In the genomic region with DNA sequence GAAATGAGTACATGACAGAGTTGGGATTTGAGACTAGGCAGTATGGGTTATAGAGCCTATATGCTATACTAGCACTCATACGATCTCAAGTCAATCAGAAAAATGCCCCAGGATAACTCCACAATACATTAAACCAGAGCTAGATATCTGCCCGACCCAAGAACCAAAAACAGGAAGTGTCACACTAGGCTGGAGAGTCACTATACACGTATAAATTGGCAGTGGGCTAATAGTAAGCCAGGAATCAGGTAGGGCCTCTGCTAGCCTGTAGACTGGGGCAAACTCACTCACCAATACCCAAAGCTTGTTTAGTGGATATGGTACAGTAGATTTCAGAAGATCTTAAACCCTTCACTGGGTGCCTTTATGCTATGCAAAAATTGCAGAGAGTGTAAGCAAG, we compare ENCODE assay signal across 12 cellular contexts. TPM values are rescaled to one million over a fixed set of nuclear protein-coding genes. Genes with fewer than 3 reads are reported as not detected.
DNase-seq lines count a peak whose midpoint lies in the region; ATAC-seq and TF ChIP-seq lines count a peak whose summit lies in the region.
"Had no signal": no experiment of that assay in that cellular context is flagged by ENCODE, and none has a peak within 500 bp of the region (broad histone marks: within the 10 kb centered on the region; RNA-seq: fewer than 3 reads in every experiment).

No MANE protein-coding gene starts in this region.

- peaks cover 9% of the 10 kb centered on the region for H3K79me1 ChIP-seq in trophoblast cell (ENCODE audit: low read length)

- no peak for DNase-seq in T-helper 17 cell
- DNase-seq in stimulated activated CD4-positive, alpha-beta T cell treated with anti-CD3 and anti-CD28 coated beads, Interleukin-2, amount 100 ng/mL, for 48 hours = no peak
- DNase-seq in RKO (ENCODE audit: low spot score) = no peak
- DNase-seq in esophagus muscularis mucosa (ENCODE audit: extremely low spot score) = no peak
- no peak for DNase-seq in trophoblast cell
- DNase-seq: C1 segment of cervical spinal cord, retina had no signal

- no peak overlapping the region for H3K18ac ChIP-seq in trophoblast cell (ENCODE audit: low read length)

- no peak overlapping the region for H2BK5ac ChIP-seq in trophoblast cell (ENCODE audit: low read depth, low read length, poor library complexity)

- H3K27ac ChIP-seq in DOHH2 (ENCODE audit: low read depth, low read length) (no peak overlapping the region), esophagus muscularis mucosa (replicated peaks in 1 of 4) (no peak overlapping the region), trophoblast cell (ENCODE audit: low read depth, low read length) (no peak overlapping the region)
- H3K27ac ChIP-seq: KMS-11, SJSA1 had no signal

- no peak for TF ChIP-seq POLR2A in esophagus muscularis mucosa (IDR thresholded peaks at IDR 0.05; ENCODE audit: low read depth)

- no peak overlapping the region for H2BK120ac ChIP-seq in trophoblast cell (ENCODE audit: insufficient read depth, low read length, poor library complexity)

- H3F3A ChIP-seq in DOHH2 (ENCODE audit: control insufficient read depth, insufficient read depth) = no peaks in the 10 kb centered on the region

- no peak overlapping the region for H2AK5ac ChIP-seq in trophoblast cell (ENCODE audit: low read length)

- H3K14ac ChIP-seq in trophoblast cell (ENCODE audit: low read length) = no peak overlapping the region

- H3K4me3 Mint-ChIP-seq in T-helper 17 cell = no peak overlapping the region

- peaks cover 18% of the 10 kb centered on the region for H3K4me1 ChIP-seq in DOHH2 (ENCODE audit: control insufficient read depth, low read length)
- peaks cover 0 to 12% (median 8%) of the 10 kb centered on the region in 4 donors for H3K4me1 ChIP-seq in esophagus muscularis mucosa
- H3K4me1 ChIP-seq in trophoblast cell (ENCODE audit: control insufficient read depth in 1 of 2, insufficient read depth in 2 of 2, low read length in 2 of 2) = peaks cover 9% of the 10 kb centered on the region in 2 experiments
- H3K4me1 ChIP-seq: SJSA1 had no signal

- no peak overlapping the region for H3K27ac Mint-ChIP-seq in T-helper 17 cell

- no peak for TF ChIP-seq CTCF in DOHH2 (IDR thresholded peaks at IDR 0.05; ENCODE audit: low read depth, low read length, poor library complexity, severe bottlenecking)
- TF ChIP-seq CTCF in esophagus muscularis mucosa (IDR thresholded peaks at IDR 0.05) = no peak

- H3K23ac ChIP-seq in trophoblast cell (ENCODE audit: low read length) = no peak overlapping the region

- 77% methylated on average over 3 of the region's 3 CpGs for WGBS in esophagus muscularis mucosa
- no CpG with 5 or more reads among the region's 3 CpGs for WGBS in trophoblast cell (ENCODE audit: extremely low coverage, insufficient coverage, insufficient read length)

- H4K12ac ChIP-seq in trophoblast cell (ENCODE audit: low read depth, low read length) = no peak overlapping the region

- H3K9me3 ChIP-seq in DOHH2 (ENCODE audit: control insufficient read depth, insufficient read depth, low read length) (no peaks in the 10 kb centered on the region), T-helper 17 cell (ENCODE audit: control insufficient read depth, low read length, poor library complexity, severe bottlenecking) (no peaks in the 10 kb centered on the region), esophagus muscularis mucosa (no peaks in the 10 kb centered on the region), trophoblast cell (ENCODE audit: insufficient read depth, low read depth, low read length) (peaks cover 5% of the 10 kb centered on the region)
- H3K9me3 ChIP-seq: SJSA1 had no signal

- no peaks in the 10 kb centered on the region for H3K9me2 ChIP-seq in DOHH2 (replicated peaks; ENCODE audit: control insufficient read depth, low read length)

- no peak overlapping the region for H4K8ac ChIP-seq in trophoblast cell (ENCODE audit: low read depth, low read length)

- peaks cover 8% of the 10 kb centered on the region for H3K36me3 Mint-ChIP-seq in T-helper 17 cell (ENCODE audit: low read depth)

- H3K36me3 ChIP-seq in DOHH2 (ENCODE audit: control insufficient read depth, low read length) (no peaks in the 10 kb centered on the region), esophagus muscularis mucosa (no peaks in the 10 kb centered on the region), trophoblast cell (ENCODE audit: control insufficient read depth in 1 of 2, insufficient read depth in 2 of 2, low read length in 2 of 2) (no peaks in the 10 kb centered on the region)
- H3K36me3 ChIP-seq: SJSA1 had no signal

- H3K79me2 ChIP-seq in DOHH2 (ENCODE audit: control insufficient read depth, low read length) (no peaks in the 10 kb centered on the region), trophoblast cell (ENCODE audit: control insufficient read depth, insufficient read depth, low read length, poor library complexity) (no peaks in the 10 kb centered on the region)

- no peaks in the 10 kb centered on the region for H3K27me3 Mint-ChIP-seq in T-helper 17 cell

- TF ChIP-seq EP300 in esophagus muscularis mucosa (IDR thresholded peaks at IDR 0.05) = no peak

- peak; percentile 65 for ATAC-seq in GM21381 (IDR thresholded peaks at IDR 0.05; ENCODE audit: unreplicated experiment)
- peak; percentile 66 for ATAC-seq in HG03442 (IDR thresholded peaks at IDR 0.05; ENCODE audit: unreplicated experiment)
- ATAC-seq in T-helper 17 cell = peak; percentile 61

- H3K4me2 ChIP-seq in DOHH2 (ENCODE audit: low read length) (peak overlapping the region; percentile 52), trophoblast cell (ENCODE audit: low read length) (no peak overlapping the region)
- H3K4me2 ChIP-seq: KMS-11 had no signal

- intact Hi-C loops in esophagus muscularis mucosa (cut with DNase I) = no loop called here

- H3K27me3 ChIP-seq in DOHH2 (ENCODE audit: control insufficient read depth, low read length) = no peaks in the 10 kb centered on the region
- H3K27me3 ChIP-seq in esophagus muscularis mucosa = no peaks in the 10 kb centered on the region
- no peaks in the 10 kb centered on the region for H3K27me3 ChIP-seq in trophoblast cell (ENCODE audit: insufficient read depth, low read length)
- H3K27me3 ChIP-seq: SJSA1 had no signal

- no peak overlapping the region for H3K9ac ChIP-seq in trophoblast cell (ENCODE audit: low read length)
- H3K9ac ChIP-seq: KMS-11 had no signal

- H3K4me1 Mint-ChIP-seq in T-helper 17 cell = peaks cover 7% of the 10 kb centered on the region

- no peaks in the 10 kb centered on the region for H4K20me1 ChIP-seq in DOHH2 (ENCODE audit: control insufficient read depth, insufficient read depth, low read depth, low read length)

- H2BK12ac ChIP-seq in trophoblast cell (ENCODE audit: low read length) = no peak overlapping the region

- no peak overlapping the region for H2AFZ ChIP-seq in trophoblast cell (ENCODE audit: insufficient read depth, low read length, poor library complexity)

- no peak overlapping the region for H3K4ac ChIP-seq in trophoblast cell (ENCODE audit: low read depth, low read length)

- H3K4me3 ChIP-seq in DOHH2 (ENCODE audit: low read length) (peak overlapping the region; percentile 50), esophagus muscularis mucosa (no peak overlapping the region), trophoblast cell (ENCODE audit: low read depth, low read length) (no peak overlapping the region)
- H3K4me3 ChIP-seq: SJSA1 had no signal

- H4K91ac ChIP-seq in trophoblast cell (ENCODE audit: low read depth, low read length) = no peak overlapping the region

RNA-seq across cellular contexts. Expression of a gene that starts 16.2 kb away (rescaled TPM):
- total RNA-seq in T-helper 17 cell (100 to 1,000 TPM; 819 to 942 TPM), esophagus muscularis mucosa (100 to 1,000 TPM; 508 to 734 (median 592) TPM)
- polyA plus RNA-seq in trophoblast cell (2013) = 1,646 and 1,688 TPM in 2 replicates

RNA-seq across cellular contexts. Expression of a gene that starts 33.0 kb away (rescaled TPM):
- 10 to 100 TPM; 56.6 to 64.2 TPM for total RNA-seq in T-helper 17 cell
- total RNA-seq in esophagus muscularis mucosa = 10 to 100 TPM; 27.3 to 36.5 (median 28.3) TPM
- 22.2 and 22.5 TPM in 2 replicates for polyA plus RNA-seq in trophoblast cell (2013)
